Comparison of ENCODE assay signal across 25 cellular contexts in genomic region chr1:32768110-32768857, GRCh38. TPM values are rescaled to one million over a fixed set of nuclear protein-coding genes. Genes with fewer than 3 reads are reported as not detected.
DNase-seq lines count a peak whose midpoint lies in the region; ATAC-seq and TF ChIP-seq lines count a peak whose summit lies in the region.
"Had no signal": no experiment of that assay in that cellular context is flagged by ENCODE, and none has a peak within 500 bp of the region (broad histone marks: within the 10 kb centered on the region; RNA-seq: fewer than 3 reads in every experiment).

No MANE protein-coding gene starts in this region.

- no peak for DNase-seq in activated T-cell treated with anti-CD3 and anti-CD28 coated beads, Interleukin-2, amount 50 U/mL, for 72 hours
- DNase-seq in activated T-cell treated with anti-CD3 and anti-CD28 coated beads, Interleukin-2, amount 50 U/mL, for 48 hours: no peak
- DNase-seq in epithelial cell of prostate (ENCODE audit: low read depth, low spot score): no peak
- DNase-seq in nephron progenitor cell: no peak
- DNase-seq in thyroid gland: no peak
- DNase-seq in NCI-H2196 (lab: John Stamatoyannopoulos, UW; ENCODE audit: unreplicated experiment): no peak
- no peak for DNase-seq in kidney tubule cell (ENCODE audit: low spot score)
- DNase-seq: activated naive CD4-positive, alpha-beta T cell; activated T-cell treated with anti-CD3 and anti-CD28 coated beads, Interleukin-2, amount 50 U/mL, for 1 hour; amygdala; BE2C; caudate nucleus; DND-41; immature natural killer cell; NCI-H1092 treated with DMSO at 0.1 percent for 48 hours; NCI-H2081; NCI-H446 treated with DMSO at 0.1 percent for 48 hours; stimulated activated CD4-positive, alpha-beta T cell treated with anti-CD3 and anti-CD28 coated beads, Interleukin-4, amount 100 ng/mL, for 24 hours; SW 1271 had no signal

- H3K4me1 Mint-ChIP-seq in activated T-cell treated with anti-CD3 and anti-CD28 coated beads, Interleukin-2, amount 50 U/mL, for 72 hours (ENCODE audit: low read depth): no peaks in the 10 kb centered on the region
- peaks cover 87% of the 10 kb centered on the region for H3K4me1 Mint-ChIP-seq in nephron progenitor cell

- no peak for TF ChIP-seq POLR2A in thyroid gland (IDR thresholded peaks at IDR 0.05)

- H3K9me3 Mint-ChIP-seq in activated T-cell treated with anti-CD3 and anti-CD28 coated beads, Interleukin-2, amount 50 U/mL, for 72 hours: no peaks in the 10 kb centered on the region
- no peaks in the 10 kb centered on the region for H3K9me3 Mint-ChIP-seq in nephron progenitor cell
- H3K9me3 Mint-ChIP-seq: dendritic cell treated with granulocyte-macrophage colony-stimulating factor and Interleukin-4, amounts not matched to agents 40 ng/mL and 50 ng/mL, for 4 days; GM23338; immature natural killer cell; stimulated activated naive CD8-positive, alpha-beta T cell treated with anti-CD3 and anti-CD28 coated beads, Interleukin-15, Interleukin-2, amounts not matched to agents 100 ng/mL and 50 ng/mL, for 24 hours had no signal

- H3K27me3 ChIP-seq in thyroid gland: no peaks in the 10 kb centered on the region
- H3K27me3 ChIP-seq: BE2C, neutrophil had no signal

- H3K27me3 Mint-ChIP-seq in activated T-cell treated with anti-CD3 and anti-CD28 coated beads, Interleukin-2, amount 50 U/mL, for 72 hours (ENCODE audit: low read depth): no peaks in the 10 kb centered on the region
- H3K27me3 Mint-ChIP-seq in nephron progenitor cell (ENCODE audit: low read depth, poor library complexity): no peaks in the 10 kb centered on the region
- H3K27me3 Mint-ChIP-seq: dendritic cell treated with granulocyte-macrophage colony-stimulating factor and Interleukin-4, amounts not matched to agents 40 ng/mL and 50 ng/mL, for 4 days; stimulated activated naive CD8-positive, alpha-beta T cell treated with anti-CD3 and anti-CD28 coated beads, Interleukin-15, Interleukin-2, amounts not matched to agents 100 ng/mL and 50 ng/mL, for 24 hours had no signal

- ATAC-seq in activated T-cell treated with anti-CD3 and anti-CD28 coated beads, Interleukin-2, amount 50 U/mL, for 72 hours (replicated peaks in 1 of 2): peak; percentile 1 to 4
- ATAC-seq in GM21737 (IDR thresholded peaks at IDR 0.05; ENCODE audit: unreplicated experiment): no peak
- ATAC-seq: GM12878, GM23338 had no signal

- H3K27ac ChIP-seq in epithelial cell of prostate (peak overlapping the region; percentile 20), thyroid gland (peak overlapping the region in 2 of 3 donors; percentile 50 to 74)
- H3K27ac ChIP-seq: neutrophil had no signal

- no peak overlapping the region for H3K27ac Mint-ChIP-seq in activated T-cell treated with anti-CD3 and anti-CD28 coated beads, Interleukin-2, amount 50 U/mL, for 72 hours
- peak overlapping the region; percentile 29 for H3K27ac Mint-ChIP-seq in nephron progenitor cell
- H3K27ac Mint-ChIP-seq: dendritic cell treated with granulocyte-macrophage colony-stimulating factor and Interleukin-4, amounts not matched to agents 40 ng/mL and 50 ng/mL, for 4 days; immature natural killer cell; stimulated activated naive CD8-positive, alpha-beta T cell treated with anti-CD3 and anti-CD28 coated beads, Interleukin-15, Interleukin-2, amounts not matched to agents 100 ng/mL and 50 ng/mL, for 24 hours had no signal

- intact Hi-C loops in thyroid gland (cut with DNase I): no loop called here

- peaks cover 20 to 24% of the 10 kb centered on the region in 2 donors for H3K36me3 ChIP-seq in thyroid gland
- H3K36me3 ChIP-seq: BE2C, neutrophil had no signal

- no peaks in the 10 kb centered on the region for H3K9me3 ChIP-seq in thyroid gland
- H3K9me3 ChIP-seq: BE2C, neutrophil had no signal

- TF ChIP-seq CTCF in nephron progenitor cell (IDR thresholded peaks at IDR 0.05) (no peak), thyroid gland (IDR thresholded peaks at IDR 0.05) (no peak)

- no peak overlapping the region for H3K4me3 ChIP-seq in thyroid gland (replicated peaks in 1 of 3)
- H3K4me3 ChIP-seq: GM12878 had no signal

- H3K4me1 ChIP-seq in thyroid gland: peaks cover 25 to 46% of the 10 kb centered on the region in 2 donors

- WGBS in thyroid gland, 2 donors: 84 to 85% methylated on average over 16 of the region's 16 CpGs

- no peaks in the 10 kb centered on the region for H3K36me3 Mint-ChIP-seq in activated T-cell treated with anti-CD3 and anti-CD28 coated beads, Interleukin-2, amount 50 U/mL, for 72 hours (ENCODE audit: insufficient read depth in 2 of 2)
- H3K36me3 Mint-ChIP-seq in nephron progenitor cell (ENCODE audit: low read depth): peaks cover 28% of the 10 kb centered on the region
- H3K36me3 Mint-ChIP-seq: immature natural killer cell had no signal

- H3K4me3 Mint-ChIP-seq in activated T-cell treated with anti-CD3 and anti-CD28 coated beads, Interleukin-2, amount 50 U/mL, for 72 hours: no peak overlapping the region
- H3K4me3 Mint-ChIP-seq in nephron progenitor cell: peak overlapping the region; percentile 80
- H3K4me3 Mint-ChIP-seq: dendritic cell treated with granulocyte-macrophage colony-stimulating factor and Interleukin-4, amounts not matched to agents 40 ng/mL and 50 ng/mL, for 4 days; immature natural killer cell; stimulated activated naive CD8-positive, alpha-beta T cell treated with anti-CD3 and anti-CD28 coated beads, Interleukin-15, Interleukin-2, amounts not matched to agents 100 ng/mL and 50 ng/mL, for 24 hours had no signal

RNA-seq across cellular contexts. Expression of gene YARS1, which starts 48.9 kb away (rescaled TPM):
- total RNA-seq in activated T-cell treated with anti-CD3 and anti-CD28 coated beads, Interleukin-2, amount 50 U/mL, for 72 hours: 100 to 1,000 TPM; 341 to 388 TPM
- 10 to 100 TPM; 42.8 to 76.0 (median 50.3) TPM for total RNA-seq in thyroid gland

RNA-seq across cellular contexts. Expression of gene S100PBP, which starts 49.2 kb away (rescaled TPM):
- total RNA-seq in activated T-cell treated with anti-CD3 and anti-CD28 coated beads, Interleukin-2, amount 50 U/mL, for 72 hours: 10 to 100 TPM; 45.5 to 52.9 TPM
- 10 to 100 TPM; 27.3 to 41.9 (median 34.7) TPM for total RNA-seq in thyroid gland

Comparison
In these comparisons a context has a peak if more than half of its experiments do, and no peak if none do; other contexts are left out.
1. RNA of gene YARS1, which starts 48.9 kb away (total RNA-seq): 341 to 388 TPM in activated T-cell treated with anti-CD3 and anti-CD28 coated beads, Interleukin-2, amount 50 U/mL, for 72 hours; 42.8 to 76.0 TPM in thyroid gland; every median in the first group is over 4 times any median in the second.